In the genomic region with DNA sequence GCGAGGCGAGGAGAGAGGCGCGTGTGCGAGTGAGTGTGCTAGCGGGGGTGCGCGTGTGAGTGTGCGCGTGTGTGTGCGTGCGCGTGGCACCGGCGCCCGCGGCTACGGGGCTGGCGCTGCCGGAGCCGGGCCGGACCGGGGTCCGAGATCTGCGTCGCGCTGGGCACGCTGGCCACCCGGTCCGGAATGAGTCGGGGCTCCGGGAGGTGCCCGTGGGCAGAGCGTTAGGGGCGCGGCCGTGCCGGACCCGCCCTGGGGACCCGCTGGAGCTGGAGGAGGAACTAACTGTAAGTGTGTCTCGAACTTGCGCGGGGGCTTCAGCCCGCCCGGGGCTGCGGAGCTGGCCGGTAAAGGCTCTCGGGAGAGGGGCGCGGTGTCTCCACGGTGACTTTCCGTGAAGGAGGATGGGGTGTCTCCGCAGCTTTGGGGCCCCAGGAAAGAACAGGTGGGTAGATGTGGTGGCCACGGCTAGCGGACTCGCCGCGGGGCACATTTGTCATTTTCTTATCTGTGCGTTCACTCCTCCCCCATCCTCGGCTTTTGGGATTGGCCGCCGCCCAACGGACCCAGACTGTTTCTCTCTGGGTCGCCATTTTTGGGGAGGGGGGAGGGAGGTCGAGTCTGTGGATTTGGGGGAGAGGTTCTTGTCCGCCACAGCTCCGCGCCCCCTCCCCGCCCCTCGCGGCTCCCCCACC, we compare ENCODE assay signal across 17 cellular contexts. TPM values are rescaled to one million over a fixed set of nuclear protein-coding genes. Genes with fewer than 3 reads are reported as not detected.
DNase-seq lines count a peak whose midpoint lies in the region; ATAC-seq and TF ChIP-seq lines count a peak whose summit lies in the region.
"Had no signal": no experiment of that assay in that cellular context is flagged by ENCODE, and none has a peak within 500 bp of the region (broad histone marks: within the 10 kb centered on the region; RNA-seq: fewer than 3 reads in every experiment).

No MANE protein-coding gene starts in this region.

- H3K9me3 ChIP-seq in HUES6 (ENCODE audit: control insufficient read depth, insufficient read depth, low read depth, low read length) (no peaks in the 10 kb centered on the region), neuron (ENCODE audit: low read length) (no peaks in the 10 kb centered on the region)
- no peaks in the 10 kb centered on the region for H3K9me3 ChIP-seq in CD8-positive, alpha-beta T cell (ENCODE audit: low read length)

- POLR2A ChIA-PET in CD8-positive, alpha-beta T cell (lab: Charles Lee): no interaction called here

- peaks cover 8% of the 10 kb centered on the region for H3K4me1 Mint-ChIP-seq in CD8-positive, alpha-beta T cell (ENCODE audit: low read depth)

- H3K9me3 Mint-ChIP-seq in CD8-positive, alpha-beta T cell: no peaks in the 10 kb centered on the region
- H3K9me3 Mint-ChIP-seq: stimulated activated naive CD8-positive, alpha-beta T cell treated with anti-CD3 and anti-CD28 coated beads, Interleukin-15, amount 100 ng/mL, for 72 hours had no signal

- CTCF ChIA-PET in CD8-positive, alpha-beta T cell (lab: Charles Lee): no interaction called here

- no peak for TF ChIP-seq CTCF in coronary artery (IDR thresholded peaks at IDR 0.05)
- no peak for TF ChIP-seq CTCF in CD8-positive, alpha-beta T cell (IDR thresholded peaks at IDR 0.05)

- no peak overlapping the region for H3K27ac Mint-ChIP-seq in CD8-positive, alpha-beta T cell
- H3K27ac Mint-ChIP-seq: nephron progenitor cell had no signal

- H3K27me3 Mint-ChIP-seq in CD8-positive, alpha-beta T cell (ENCODE audit: low read depth): peaks cover 54% of the 10 kb centered on the region

- H2AFZ ChIP-seq in neuron (ENCODE audit: low read depth, low read length): peak overlapping the region; percentile 58

- H3K36me3 ChIP-seq in HUES6 (ENCODE audit: control insufficient read depth, insufficient read depth, low read length): no peaks in the 10 kb centered on the region
- no peaks in the 10 kb centered on the region for H3K36me3 ChIP-seq in neuron (ENCODE audit: insufficient read depth, low read length)
- H3K36me3 ChIP-seq in CD8-positive, alpha-beta T cell (ENCODE audit: insufficient read depth, low read length): no peaks in the 10 kb centered on the region

- DNase-seq in DMS153 (lab: John Stamatoyannopoulos, UW) (peak; percentile 11), DMS153 treated with DMSO at 0.1 percent for 48 hours (lab: John Stamatoyannopoulos, UW; ENCODE audit: unreplicated experiment) (no peak), coronary artery (ENCODE audit: low spot score) (peak; percentile 36), UCSD-AML1 (lab: John Stamatoyannopoulos, UW; ENCODE audit: unreplicated experiment) (no peak), 8988T (no peak)
- DNase-seq in CD8-positive, alpha-beta T cell: no peak
- DNase-seq: activated CD4-positive, CD25-positive, alpha-beta regulatory T cell; activated T-cell treated with anti-CD3 and anti-CD28 coated beads, Interleukin-2, amount 50 U/mL, for 1 hour; erythroblast; GF-D8; NCI-H2029 treated with DMSO at 0.1 percent for 48 hours; nephron progenitor cell; stimulated activated naive CD8-positive, alpha-beta T cell treated with anti-CD3 and anti-CD28 coated beads, Interleukin-15, amount 100 ng/mL, for 72 hours had no signal

- H3K4me3 Mint-ChIP-seq in CD8-positive, alpha-beta T cell: no peak overlapping the region
- H3K4me3 Mint-ChIP-seq: nephron progenitor cell had no signal

- intact Hi-C loops in CD8-positive, alpha-beta T cell (cut with DNase I, micrococcal nuclease): no loop called here

- ATAC-seq in CD8-positive, alpha-beta T cell: no peak
- ATAC-seq: stimulated activated naive CD8-positive, alpha-beta T cell treated with anti-CD3 and anti-CD28 coated beads, Interleukin-15, amount 100 ng/mL, for 72 hours had no signal

- no peaks in the 10 kb centered on the region for H3K36me3 Mint-ChIP-seq in CD8-positive, alpha-beta T cell

- peaks cover 100% of the 10 kb centered on the region for H3K27me3 ChIP-seq in HUES6 (ENCODE audit: control insufficient read depth, insufficient read depth, low read length)
- peaks cover 88% of the 10 kb centered on the region for H3K27me3 ChIP-seq in neuron (ENCODE audit: insufficient read depth, low read length)
- peaks cover 37% of the 10 kb centered on the region for H3K27me3 ChIP-seq in CD8-positive, alpha-beta T cell (ENCODE audit: insufficient read depth, low read length)

- H3K4me1 ChIP-seq in HUES6 (ENCODE audit: control insufficient read depth, insufficient read depth, low read length) (peaks cover 26% of the 10 kb centered on the region), neuron (ENCODE audit: insufficient read depth, low read length) (peaks cover 49% of the 10 kb centered on the region)
- H3K4me1 ChIP-seq in CD8-positive, alpha-beta T cell (ENCODE audit: insufficient read depth, low read length): no peaks in the 10 kb centered on the region

- H3K4me3 ChIP-seq in HUES6 (ENCODE audit: low read depth, low read length): peak overlapping the region; percentile 46
- H3K4me3 ChIP-seq in coronary artery: peak overlapping the region; percentile 28
- peak overlapping the region; percentile 53 for H3K4me3 ChIP-seq in neuron (ENCODE audit: low read length)
- H3K4me3 ChIP-seq in CD8-positive, alpha-beta T cell (ENCODE audit: low read depth, low read length): no peak overlapping the region
- H3K4me3 ChIP-seq: lung had no signal

- H3K27ac ChIP-seq in HUES6 (ENCODE audit: low read depth, low read length): no peak overlapping the region
- H3K27ac ChIP-seq in coronary artery: no peak overlapping the region
- H3K27ac ChIP-seq in CD8-positive, alpha-beta T cell (ENCODE audit: low read depth, low read length): no peak overlapping the region
- H3K27ac ChIP-seq: 22Rv1 had no signal

- no peak overlapping the region for H3K9ac ChIP-seq in HUES6 (ENCODE audit: low read length)

RNA-seq across cellular contexts. Expression of a gene that starts 10.1 kb away (rescaled TPM):
- total RNA-seq in CD8-positive, alpha-beta T cell: not detected

Comparison
In these comparisons a context has a peak if more than half of its experiments do, and no peak if none do; other contexts are left out.
1. DNase-seq: peak in DMS153 (single experiment) and coronary artery (single experiment); none in DMS153 treated with DMSO at 0.1 percent for 48 hours (single experiment), UCSD-AML1 (single experiment), 8988T (single experiment) and CD8-positive, alpha-beta T cell (0 of 7).